8 cellular contexts compared by ENCODE assay signal in the genomic region with DNA sequence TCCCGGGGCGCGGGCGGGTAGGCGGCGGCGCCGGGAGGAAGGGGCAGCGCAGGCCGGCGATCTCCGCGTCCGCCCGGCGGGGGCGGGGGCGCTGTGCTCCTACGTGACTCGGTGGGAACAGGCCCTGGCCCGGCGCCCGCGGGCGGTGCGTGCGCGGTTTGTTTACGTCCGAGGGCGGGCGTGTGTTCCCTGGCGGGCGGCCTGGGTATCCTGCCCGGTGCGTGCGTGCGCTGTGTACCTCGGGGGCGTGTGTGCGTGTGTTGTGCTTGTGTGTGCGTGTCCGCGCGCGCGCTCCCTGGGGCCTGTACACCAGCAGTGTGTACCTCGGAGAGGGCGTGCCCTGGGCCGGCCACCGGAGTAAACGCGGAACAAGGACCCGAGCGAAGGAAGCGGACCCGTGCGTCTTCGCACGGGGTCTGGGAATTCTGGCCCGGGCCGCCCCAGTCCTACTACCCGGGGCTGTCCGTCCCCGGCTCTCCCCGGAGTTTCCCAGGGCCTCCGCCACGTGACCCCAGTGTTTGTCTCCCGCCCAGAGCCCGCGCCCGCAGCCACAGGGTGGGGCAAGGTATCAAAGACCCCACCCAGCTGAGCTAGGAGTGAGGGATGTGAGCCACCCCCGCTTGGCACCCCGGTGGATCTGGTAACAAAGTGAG. TPM values are rescaled to one million over a fixed set of nuclear protein-coding genes. Genes with fewer than 3 reads are reported as not detected.
DNase-seq lines count a peak whose midpoint lies in the region; ATAC-seq and TF ChIP-seq lines count a peak whose summit lies in the region.

No MANE protein-coding gene starts in this region.

- no peak overlapping the region for H2BK120ac ChIP-seq in H9 (ENCODE audit: low read depth, low read length, poor library complexity, severe bottlenecking)

- no peak overlapping the region for H4K8ac ChIP-seq in H9 (replicated peaks; ENCODE audit: insufficient read length, low read depth, low read length)

- H3K27ac ChIP-seq in H9 (ENCODE audit: insufficient read length, low read depth, low read length) (no peak overlapping the region), stomach smooth muscle (ENCODE audit: low read length) (peak overlapping the region; percentile 92)

- intact Hi-C loops in mucosa of descending colon (cut with DNase I, micrococcal nuclease): no loop called here

- H3K9me3 ChIP-seq in H9 (ENCODE audit: control insufficient read depth, low read depth, low read length) (no peaks in the 10 kb centered on the region), mucosa of descending colon (no peaks in the 10 kb centered on the region), stomach smooth muscle (ENCODE audit: control insufficient read depth in 2 of 2, low read length in 2 of 2) (no peaks in the 10 kb centered on the region)

- H3K18ac ChIP-seq in H9 (ENCODE audit: insufficient read length, low read depth, low read length): peak overlapping the region; percentile 9

- H3K9ac ChIP-seq in H9 (ENCODE audit: extremely low read depth, insufficient read length, low read length): peak overlapping the region; percentile 49
- peak overlapping the region; percentile 80 to 87 for H3K9ac ChIP-seq in stomach smooth muscle (ENCODE audit: low read length in 2 of 2)

- H2AK5ac ChIP-seq in H9 (ENCODE audit: insufficient read length, low read length): no peak overlapping the region

- H3K14ac ChIP-seq in H9 (ENCODE audit: insufficient read depth, low read length): peak overlapping the region; percentile 80

- H3K23ac ChIP-seq in H9 (ENCODE audit: insufficient read length, low read depth, low read length): no peak overlapping the region

- peak overlapping the region; percentile 84 for H3K4me2 ChIP-seq in H9 (ENCODE audit: insufficient read depth, insufficient read length, low read length)

- H2AFZ ChIP-seq in H9 (ENCODE audit: low read length): no peak overlapping the region

- DNase-seq in EL (peak; percentile 84), H9 (peak; percentile 43), NCI-H2171 (lab: John Stamatoyannopoulos, UW) (peak; percentile 55), epithelial cell of esophagus (ENCODE audit: low read depth) (peak; percentile 84), mucosa of descending colon (peak; percentile 87 to 90 (median 87)), NCI-H446 treated with DMSO at 0.1 percent for 48 hours (lab: John Stamatoyannopoulos, UW) (no peak)
- peak; percentile 83 for DNase-seq in activated CD8-positive, alpha-beta memory T cell treated with anti-CD3 and anti-CD28 coated beads, Interleukin-2, amount 50 U/mL, for 48 hours

- H3K27me3 ChIP-seq in H9 (ENCODE audit: insufficient read depth, low read length) (no peaks in the 10 kb centered on the region), stomach smooth muscle (ENCODE audit: control insufficient read depth in 1 of 2, insufficient read depth in 2 of 2, low read length in 2 of 2) (no peaks in the 10 kb centered on the region)

- H3K79me1 ChIP-seq in H9 (ENCODE audit: insufficient read depth, low read depth, low read length, poor library complexity, severe bottlenecking): no peaks in the 10 kb centered on the region

- no peak overlapping the region for H3K56ac ChIP-seq in H9 (ENCODE audit: insufficient read length, low read depth, low read length)

- no peaks in the 10 kb centered on the region; the same call in 1 of the 2 replicates for H3K79me2 ChIP-seq in H9 (ENCODE audit: insufficient read depth, low read length)

- peaks cover 16 to 20% of the 10 kb centered on the region in 2 experiments for H3K4me1 Mint-ChIP-seq in H9

- H3K36me3 ChIP-seq in mucosa of descending colon (ENCODE audit: low read depth) (no peaks in the 10 kb centered on the region), stomach smooth muscle (ENCODE audit: control insufficient read depth in 2 of 2, insufficient read depth in 2 of 2, low read length in 2 of 2) (no peaks in the 10 kb centered on the region)

- no peak overlapping the region for H2BK5ac ChIP-seq in H9 (ENCODE audit: insufficient read length, low read length)

- H2BK12ac ChIP-seq in H9 (ENCODE audit: insufficient read length, low read depth, low read length): no peak overlapping the region

- no peak overlapping the region for H4K5ac ChIP-seq in H9 (ENCODE audit: insufficient read length, low read depth, low read length)

- no peak overlapping the region for H3K4ac ChIP-seq in H9 (ENCODE audit: low read depth, low read length)

- H3K27ac Mint-ChIP-seq in H9: peak overlapping the region in 1 of 3 experiments; percentile 57; a peak in 1 of 7 replicates

- peak overlapping the region; percentile 80 to 90 for H3K4me3 Mint-ChIP-seq in H9

- no peak overlapping the region for H3T11ph ChIP-seq in H9 (ENCODE audit: low read length)

- no peaks in the 10 kb centered on the region for H3K36me3 Mint-ChIP-seq in H9 (ENCODE audit: insufficient read depth in 1 of 3, low read depth in 3 of 3)

- H3K4me1 ChIP-seq in H9 (ENCODE audit: insufficient read depth, low read length) (no peaks in the 10 kb centered on the region; the same call in 1 of the 2 replicates), mucosa of descending colon (ENCODE audit: low read depth) (peaks cover 25% of the 10 kb centered on the region), stomach smooth muscle (ENCODE audit: control insufficient read depth, insufficient read depth, low read length) (peaks cover 43% of the 10 kb centered on the region)

- no CpG with 5 or more reads among the region's 74 CpGs for WGBS in H9 (ENCODE audit: extremely low coverage, insufficient read length, low lambda C conversion rate)

- H3K23me2 ChIP-seq in H9 (ENCODE audit: insufficient read length, low read depth, low read length, poor library complexity, severe bottlenecking): peaks cover 15% of the 10 kb centered on the region

- H4K20me1 ChIP-seq in H9 (ENCODE audit: control insufficient read depth, insufficient read depth, insufficient read length): no peaks in the 10 kb centered on the region

- H2BK15ac ChIP-seq in H9 (ENCODE audit: low read depth, low read length): no peak overlapping the region

- H3K4me3 ChIP-seq in epithelial cell of esophagus (ENCODE audit: low read length): peak overlapping the region; percentile 65
- peak overlapping the region; percentile 46 for H3K4me3 ChIP-seq in mucosa of descending colon
- H3K4me3 ChIP-seq in stomach smooth muscle (ENCODE audit: low read length in 2 of 2): peak overlapping the region; percentile 55 to 77

- H4K91ac ChIP-seq in H9 (ENCODE audit: insufficient read length, low read depth, low read length): no peak overlapping the region

- TF ChIP-seq CTCF in H9 (conservative IDR thresholded peaks at IDR 0.05): peak; percentile 33; the same call in 2 of the 3 replicates
- no peak for TF ChIP-seq CTCF in epithelial cell of esophagus (IDR thresholded peaks at IDR 0.05; ENCODE audit: insufficient read depth, low read depth, low read length, missing control alignments)
- TF ChIP-seq CTCF in mucosa of descending colon (IDR thresholded peaks at IDR 0.05): no peak

- H3K9me3 Mint-ChIP-seq in H9: no peaks in the 10 kb centered on the region; a peak in 1 of 5 replicates

- H2BK20ac ChIP-seq in H9 (ENCODE audit: low read depth, low read length, poor library complexity, severe bottlenecking): no peak overlapping the region

- peaks cover 43% of the 10 kb centered on the region for H3K27me3 Mint-ChIP-seq in H9 (ENCODE audit: low read depth)

- ATAC-seq in mucosa of descending colon: peak; percentile 69

RNA-seq across cellular contexts. Expression of a gene that starts 0.8 kb away (rescaled TPM):
- 5.8 and 6.7 TPM in 2 replicates for total RNA-seq in H9 (2021)
- 10 to 100 TPM; 16.7 to 26.5 (median 25.6) TPM for total RNA-seq in mucosa of descending colon

RNA-seq across cellular contexts. Expression of a gene that starts 20.9 kb away (rescaled TPM):
- total RNA-seq in H9 (2021) (22.1 and 24.1 TPM in 2 replicates), mucosa of descending colon (10 to 100 TPM; 28.5 to 38.7 (median 35.9) TPM)
